In genomic region chr20:33684533-33685327, GRCh38 we compare ENCODE assay signal across 8 cellular contexts. TPM values are rescaled to one million over a fixed set of nuclear protein-coding genes. Genes with fewer than 3 reads are reported as not detected.
DNase-seq lines count a peak whose midpoint lies in the region; ATAC-seq and TF ChIP-seq lines count a peak whose summit lies in the region.

No MANE protein-coding gene starts in this region.

- no peak for TF ChIP-seq CTCF in ovary (IDR thresholded peaks at IDR 0.05)

- no peaks in the 10 kb centered on the region for H3K9me3 Mint-ChIP-seq in dendritic cell treated with granulocyte-macrophage colony-stimulating factor and Interleukin-4, amounts not matched to agents 40 ng/mL and 50 ng/mL, for 4 days

- no peaks in the 10 kb centered on the region for H3K9me3 ChIP-seq in ovary

- H3K4me3 Mint-ChIP-seq in dendritic cell treated with granulocyte-macrophage colony-stimulating factor and Interleukin-4, amounts not matched to agents 40 ng/mL and 50 ng/mL, for 4 days: peak overlapping the region; percentile 70

- DNase-seq in NCI-H1092 treated with DMSO at 0.1 percent for 48 hours (lab: John Stamatoyannopoulos, UW) (peak; percentile 62), NCI-H1092 (lab: John Stamatoyannopoulos, UW) (no peak), NCI-H2227 treated with DMSO at 0.1 percent for 48 hours (lab: John Stamatoyannopoulos, UW) (peak; percentile 43), ovary (peak in 3 of 5 donors; percentile 40 to 60 (median 50)), T-helper 9 cell (no peak), foreskin melanocyte (no peak)

- no peak overlapping the region for H3K4me3 ChIP-seq in ovary

- no peak overlapping the region for H3K27ac ChIP-seq in ovary

- intact Hi-C loops in dendritic cell treated with granulocyte-macrophage colony-stimulating factor and Interleukin-4, amounts not matched to agents 40 ng/mL and 50 ng/mL, for 4 days (cut with micrococcal nuclease): loop anchor here (5.0 kb wide), 1 partner anchor 48 kb away; the partner anchor contains the start of gene ZNF341
- intact Hi-C loops in ovary (cut with DNase I): no loop called here

- no peaks in the 10 kb centered on the region for H3K27me3 Mint-ChIP-seq in dendritic cell treated with granulocyte-macrophage colony-stimulating factor and Interleukin-4, amounts not matched to agents 40 ng/mL and 50 ng/mL, for 4 days

- TF ChIP-seq EP300 in ovary (IDR thresholded peaks at IDR 0.05): no peak

- ATAC-seq in GM21423 (IDR thresholded peaks at IDR 0.05; ENCODE audit: unreplicated experiment): no peak

- no peaks in the 10 kb centered on the region for H3K27me3 ChIP-seq in ovary

- H3K36me3 ChIP-seq in ovary: no peaks in the 10 kb centered on the region

- peaks cover 27% of the 10 kb centered on the region for H3K4me1 ChIP-seq in ovary (ENCODE audit: insufficient read depth)

- peak overlapping the region; percentile 19 for H3K27ac Mint-ChIP-seq in dendritic cell treated with granulocyte-macrophage colony-stimulating factor and Interleukin-4, amounts not matched to agents 40 ng/mL and 50 ng/mL, for 4 days

- H3K36me3 Mint-ChIP-seq in dendritic cell treated with granulocyte-macrophage colony-stimulating factor and Interleukin-4, amounts not matched to agents 40 ng/mL and 50 ng/mL, for 4 days (ENCODE audit: low read depth): no peaks in the 10 kb centered on the region

- WGBS in ovary, 3 donors: 35 to 48% (median 46%) methylated on average over 9 to 10 of the region's 10 CpGs

- TF ChIP-seq POLR2A in ovary (IDR thresholded peaks at IDR 0.05): no peak

- H3K4me1 Mint-ChIP-seq in dendritic cell treated with granulocyte-macrophage colony-stimulating factor and Interleukin-4, amounts not matched to agents 40 ng/mL and 50 ng/mL, for 4 days (ENCODE audit: low read depth): peaks cover 26% of the 10 kb centered on the region

RNA-seq across cellular contexts. Expression of gene E2F1, which starts 1.5 kb away (rescaled TPM):
- 1 to 10 TPM; 2.3 to 7.6 (median 3.4) TPM for total RNA-seq in ovary
- 1 to 10 TPM in 1 of 2 donors, under 1 TPM in 1; 0.95 to 4.1 TPM for polyA plus RNA-seq in ovary

RNA-seq across cellular contexts. Expression of gene NECAB3, which starts 10.5 kb away (rescaled TPM):
- 100 to 1,000 TPM in 4 of 7 donors, 10 to 100 TPM in 3; 74.3 to 166 (median 103) TPM for total RNA-seq in ovary
- polyA plus RNA-seq in ovary: 10 to 100 TPM in 1 of 2 donors, 1 to 10 TPM in 1; 9.2 to 95.6 TPM

RNA-seq across cellular contexts. Expression of gene ACTL10, which starts 18.0 kb away (rescaled TPM):
- total RNA-seq in ovary: 1 to 10 TPM; 1.0 to 2.4 (median 1.7) TPM
- polyA plus RNA-seq in ovary: under 1 TPM in 1 of 2 donors, not detected in 1; 0.59 TPM

RNA-seq across cellular contexts. Expression of gene C20orf144, which starts 22.6 kb away (rescaled TPM):
- total RNA-seq in ovary: under 1 TPM in 1 of 7 donors, not detected in 6; 0.46 TPM
- polyA plus RNA-seq in ovary: under 1 TPM in 1 of 2 donors, not detected in 1; 0.05 TPM

RNA-seq across cellular contexts. Expression of gene PXMP4, which starts 35.4 kb away (rescaled TPM):
- total RNA-seq in ovary: 10 to 100 TPM in 5 of 7 donors, 1 to 10 TPM in 2; 3.4 to 15.1 (median 11.8) TPM
- polyA plus RNA-seq in ovary: 1 to 10 TPM; 5.3 to 8.8 TPM

Comparison
In these comparisons a context has a peak if more than half of its experiments do, and no peak if none do; other contexts are left out.
1. DNase-seq: peak in NCI-H1092 treated with DMSO at 0.1 percent for 48 hours (single experiment), NCI-H2227 treated with DMSO at 0.1 percent for 48 hours (single experiment) and ovary (3 of 5); none in NCI-H1092 (single experiment), T-helper 9 cell (single experiment) and foreskin melanocyte (single experiment).